ENCODE assay signal across 1 cellular context in genomic region chr20:37380864-37381579, GRCh38.
TF ChIP-seq lines count a peak whose summit lies in the region.

No MANE protein-coding gene starts in this region.

TF ChIP-seq in A549, 52 proteins besides CTCF, POLR2A, EP300 and RAD21 (continued from another document):
- TF ChIP-seq RCOR1 (IDR thresholded peaks at IDR 0.05; ENCODE audit: low read depth, low read length), result no peak; the same call in 1 of the 2 replicates
- no peak for TF ChIP-seq GATA3 (IDR thresholded peaks at IDR 0.05; ENCODE audit: borderline replicate concordance)
- TF ChIP-seq MYC (IDR thresholded peaks at IDR 0.05; ENCODE audit: borderline replicate concordance, low read length), result no peak
- no peak for TF ChIP-seq NR3C1 (IDR thresholded peaks at IDR 0.05)
- no peak for TF ChIP-seq BHLHE40 (IDR thresholded peaks at IDR 0.05; ENCODE audit: low read depth, low read length)
- TF ChIP-seq RARB (CRISPR knock-in tag; IDR thresholded peaks at IDR 0.05), result no peak
- no peak for TF ChIP-seq POLR2AphosphoS2 (conservative IDR thresholded peaks at IDR 0.05; ENCODE audit: low read length)
- TF ChIP-seq JUN (IDR thresholded peaks at IDR 0.05), result no peak
- TF ChIP-seq FOSL2 (IDR thresholded peaks at IDR 0.05), result no peak
- TF ChIP-seq FOSL2 (CRISPR knock-in tag; IDR thresholded peaks at IDR 0.05), result no peak
- TF ChIP-seq HOXA7 (CRISPR knock-in tag; IDR thresholded peaks at IDR 0.05), result no peak
- TF ChIP-seq ZNF302 (CRISPR knock-in tag; IDR thresholded peaks at IDR 0.05), result peak; percentile 53; the same call in 1 of the 2 replicates
- TF ChIP-seq, protein P1, sequence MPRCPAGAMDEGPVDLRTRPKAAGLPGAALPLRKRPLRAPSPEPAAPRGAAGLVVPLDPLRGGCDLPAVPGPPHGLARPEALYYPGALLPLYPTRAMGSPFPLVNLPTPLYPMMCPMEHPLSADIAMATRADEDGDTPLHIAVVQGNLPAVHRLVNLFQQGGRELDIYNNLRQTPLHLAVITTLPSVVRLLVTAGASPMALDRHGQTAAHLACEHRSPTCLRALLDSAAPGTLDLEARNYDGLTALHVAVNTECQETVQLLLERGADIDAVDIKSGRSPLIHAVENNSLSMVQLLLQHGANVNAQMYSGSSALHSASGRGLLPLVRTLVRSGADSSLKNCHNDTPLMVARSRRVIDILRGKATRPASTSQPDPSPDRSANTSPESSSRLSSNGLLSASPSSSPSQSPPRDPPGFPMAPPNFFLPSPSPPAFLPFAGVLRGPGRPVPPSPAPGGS (IDR thresholded peaks at IDR 0.05), result no peak
- no peak for TF ChIP-seq FOXS1 (CRISPR knock-in tag; IDR thresholded peaks at IDR 0.05)
- TF ChIP-seq RFX5 (IDR thresholded peaks at IDR 0.05), result no peak
- TF ChIP-seq NPAS2 (CRISPR knock-in tag; IDR thresholded peaks at IDR 0.05; ENCODE audit: borderline replicate concordance), result no peak
- no peak for TF ChIP-seq TFCP2L1 (CRISPR knock-in tag; IDR thresholded peaks at IDR 0.05)
- TF ChIP-seq SMC3 (IDR thresholded peaks at IDR 0.05), result no peak
- TF ChIP-seq CBX8 (IDR thresholded peaks at IDR 0.05), result no peak
- no peak for TF ChIP-seq ZC3H11A (IDR thresholded peaks at IDR 0.05)
- peak; percentile 79 for TF ChIP-seq ZFP36 (IDR thresholded peaks at IDR 0.05; ENCODE audit: borderline replicate concordance, partially characterized antibody)
- no peak; the same call in 1 of the 2 replicates for TF ChIP-seq REST (IDR thresholded peaks at IDR 0.05)
- no peak for TF ChIP-seq NFE2L2 (conservative IDR thresholded peaks at IDR 0.05; ENCODE audit: low read length)
- TF ChIP-seq EHMT2 (IDR thresholded peaks at IDR 0.05; ENCODE audit: low read depth), result no peak
- TF ChIP-seq E2F6 (IDR thresholded peaks at IDR 0.05; ENCODE audit: borderline replicate concordance, low read depth), result no peak
- TF ChIP-seq ELK1 (IDR thresholded peaks at IDR 0.05; ENCODE audit: low read depth, low read length), result no peak
- TF ChIP-seq ATOH8 (CRISPR knock-in tag; IDR thresholded peaks at IDR 0.05; ENCODE audit: low read depth), result 0 out of 2 replicates have a peak, but pooled peaks have one; percentile 45
- no peak for TF ChIP-seq CBX2 (IDR thresholded peaks at IDR 0.05; ENCODE audit: borderline replicate concordance, low read depth)
- no peak; the same call in 1 of the 2 replicates for TF ChIP-seq HOXB5 (CRISPR knock-in tag; IDR thresholded peaks at IDR 0.05)
- TF ChIP-seq CHD4 (IDR thresholded peaks at IDR 0.05; ENCODE audit: borderline replicate concordance), result peak; percentile 91; the same call in 1 of the 2 replicates
- no peak for TF ChIP-seq MAFK (IDR thresholded peaks at IDR 0.05; ENCODE audit: partially characterized antibody)
- no peak for TF ChIP-seq PHF8 (IDR thresholded peaks at IDR 0.05; ENCODE audit: borderline replicate concordance, low read depth)
- TF ChIP-seq HDAC2 (IDR thresholded peaks at IDR 0.05), result peak; percentile 71; the same call in 1 of the 2 replicates
- no peak for TF ChIP-seq FOSB (CRISPR knock-in tag; IDR thresholded peaks at IDR 0.05)
- no peak for TF ChIP-seq SREBF2 (IDR thresholded peaks at IDR 0.05)
- no peak for TF ChIP-seq JUNB (IDR thresholded peaks at IDR 0.05)
- no peak for TF ChIP-seq USF2 (IDR thresholded peaks at IDR 0.05)
- TF ChIP-seq CEBPB (IDR thresholded peaks at IDR 0.05), result no peak
- peak; percentile 66; the same call in 1 of the 2 replicates for TF ChIP-seq ZSCAN20 (CRISPR knock-in tag; IDR thresholded peaks at IDR 0.05)
- peak; percentile 22; the same call in 1 of the 2 replicates for TF ChIP-seq HMGXB4 (CRISPR knock-in tag; IDR thresholded peaks at IDR 0.05; ENCODE audit: borderline replicate concordance)
- TF ChIP-seq ESRRA (IDR thresholded peaks at IDR 0.05; ENCODE audit: borderline replicate concordance, low read length), result no peak
- peak; percentile 61; the same call in 1 of the 2 replicates for TF ChIP-seq HOXB13 (CRISPR knock-in tag; IDR thresholded peaks at IDR 0.05; ENCODE audit: low read depth)
- TF ChIP-seq EHF (CRISPR knock-in tag; IDR thresholded peaks at IDR 0.05), result no peak; the same call in 1 of the 2 replicates
- no peak for TF ChIP-seq MAZ (IDR thresholded peaks at IDR 0.05; ENCODE audit: borderline replicate concordance, low read depth, low read length)
- TF ChIP-seq PBX3 (IDR thresholded peaks at IDR 0.05), result no peak
- TF ChIP-seq HEYL (CRISPR knock-in tag; IDR thresholded peaks at IDR 0.05), result 0 out of 2 replicates have a peak, but pooled peaks have one; percentile 54
- no peak for TF ChIP-seq RNF2 (IDR thresholded peaks at IDR 0.05; ENCODE audit: borderline replicate concordance, low read depth)
- TF ChIP-seq HES2 (IDR thresholded peaks at IDR 0.05), result no peak
- no peak for TF ChIP-seq CHD2 (IDR thresholded peaks at IDR 0.05; ENCODE audit: low read length, partially characterized antibody)
